In genomic region chr1:87336623-87337067, GRCh38 we compare ENCODE assay signal across 10 cellular contexts. TPM values are rescaled to one million over a fixed set of nuclear protein-coding genes. Genes with fewer than 3 reads are reported as not detected.
A peak's percentile ranks its signal among the peaks of the same experiment; 100 is the strongest.
DNase-seq lines count a peak whose midpoint lies in the region; ATAC-seq and TF ChIP-seq lines count a peak whose summit lies in the region.
"Had no signal": no experiment of that assay in that cellular context is flagged by ENCODE, and none has a peak within 500 bp of the region (broad histone marks: within the 10 kb centered on the region; RNA-seq: fewer than 3 reads in every experiment).

No MANE protein-coding gene starts in this region.

- H3K36me3 ChIP-seq in left ventricle myocardium inferior (peaks cover 28% of the 10 kb centered on the region), mucosa of stomach (ENCODE audit: control insufficient read depth, insufficient read depth, low read length) (no peaks in the 10 kb centered on the region), urinary bladder (ENCODE audit: insufficient read depth) (peaks cover 2% of the 10 kb centered on the region)

- H3K4me1 Mint-ChIP-seq in brain: peaks cover 74% of the 10 kb centered on the region

- H3K27me3 ChIP-seq in left ventricle myocardium inferior (ENCODE audit: low read depth) (no peaks in the 10 kb centered on the region), mucosa of stomach (ENCODE audit: control insufficient read depth, insufficient read depth, low read length) (no peaks in the 10 kb centered on the region)

- peaks cover 8% of the 10 kb centered on the region for H3K27me3 Mint-ChIP-seq in brain

- no peak for DNase-seq in left ventricle myocardium inferior
- no peak for DNase-seq in cardiac septum (ENCODE audit: low spot score)
- DNase-seq in epidermal melanocyte (ENCODE audit: insufficient read length, low spot score): no peak
- DNase-seq in NCI-H2171 treated with DMSO at 0.1 percent for 48 hours (lab: John Stamatoyannopoulos, UW): no peak
- DNase-seq: activated CD4-positive, alpha-beta T cell treated with anti-CD3 and anti-CD28 coated beads for 36 hours; central memory CD4-positive, alpha-beta T cell had no signal

- H3K9me3 ChIP-seq in left ventricle myocardium inferior (replicated peaks) (no peaks in the 10 kb centered on the region), mucosa of stomach (ENCODE audit: control insufficient read depth, low read length) (no peaks in the 10 kb centered on the region)

- H3K36me3 Mint-ChIP-seq in brain: peaks cover 55% of the 10 kb centered on the region

- H3K9ac ChIP-seq in mucosa of stomach (ENCODE audit: low read length): peak overlapping the region; percentile 58

- peaks cover 62% of the 10 kb centered on the region for H3K4me1 ChIP-seq in left ventricle myocardium inferior
- H3K4me1 ChIP-seq in mucosa of stomach (ENCODE audit: control insufficient read depth, insufficient read depth, low read length): peaks cover 34% of the 10 kb centered on the region
- H3K4me1 ChIP-seq in urinary bladder (ENCODE audit: insufficient read depth): no peaks in the 10 kb centered on the region

- H3K4me3 ChIP-seq in left ventricle myocardium inferior: peak overlapping the region; percentile 92
- H3K4me3 ChIP-seq in mucosa of stomach (ENCODE audit: low read length): peak overlapping the region; percentile 42
- H3K4me3 ChIP-seq in urinary bladder (ENCODE audit: low read depth, low read length): peak overlapping the region; percentile 91

- TF ChIP-seq CTCF in left ventricle myocardium inferior (IDR thresholded peaks at IDR 0.05; ENCODE audit: borderline replicate concordance) (no peak), brain (conservative IDR thresholded peaks at IDR 0.05) (no peak)

- intact Hi-C loops in left ventricle myocardium inferior (cut with micrococcal nuclease) (no loop called here), cardiac septum (cut with DNase I) (loop anchor here (10.0 kb wide), 1 partner anchor 348 kb away; no protein-coding TSS in a partner anchor)

- H3K27ac ChIP-seq in left ventricle myocardium inferior (replicated peaks) (peak overlapping the region; percentile 84), urinary bladder (ENCODE audit: low read depth) (peak overlapping the region; percentile 79)

- H3K9me3 Mint-ChIP-seq in brain: no peaks in the 10 kb centered on the region

- 23% methylated on average over 10 of the region's 10 CpGs for WGBS in urinary bladder

- peak overlapping the region; percentile 0 to 65 (median 41) for H3K27ac Mint-ChIP-seq in brain
- H3K27ac Mint-ChIP-seq: activated CD4-positive, alpha-beta T cell treated with anti-CD3 and anti-CD28 coated beads for 36 hours had no signal

- ATAC-seq in HG03135 (IDR thresholded peaks at IDR 0.05; ENCODE audit: unreplicated experiment): no peak
- ATAC-seq: activated CD4-positive, alpha-beta T cell treated with anti-CD3 and anti-CD28 coated beads for 36 hours had no signal

- H3K4me3 Mint-ChIP-seq in brain: peak overlapping the region; percentile 83 to 91 (median 84)

RNA-seq across cellular contexts. Expression of gene LMO4, which starts 8.0 kb away (rescaled TPM):
- 35.1 TPM for total RNA-seq in left ventricle myocardium inferior
- 22.6 TPM for total RNA-seq in cardiac septum
- polyA plus RNA-seq in brain (ENCODE audit: insufficient read depth, low read depth, low replicate concordance): 200 TPM
- total RNA-seq in urinary bladder: 150 TPM
- polyA plus RNA-seq in urinary bladder: 89.5 TPM

Comparison
In these comparisons a context has a peak if more than half of its experiments do, and no peak if none do; other contexts are left out.
1. H3K4me3 ChIP-seq: peak in every context shown above with its lines; median percentile 92 in left ventricle myocardium inferior; 91 in urinary bladder; 42 in mucosa of stomach.